ENCODE assay signal across 12 cellular contexts in genomic region chr12:109827566-109828550, GRCh38. TPM values are rescaled to one million over a fixed set of nuclear protein-coding genes. Genes with fewer than 3 reads are reported as not detected.
A peak's percentile ranks its signal among the peaks of the same experiment; 100 is the strongest.
DNase-seq lines count a peak whose midpoint lies in the region; ATAC-seq lines count a peak whose summit lies in the region.
"Had no signal": no experiment of that assay in that cellular context is flagged by ENCODE, and none has a peak within 500 bp of the region (broad histone marks: within the 10 kb centered on the region; RNA-seq: fewer than 3 reads in every experiment).

No MANE protein-coding gene starts in this region.

- H3K36me3 ChIP-seq in aorta (ENCODE audit: control insufficient read depth in 1 of 2, insufficient read depth in 2 of 2, low read length in 1 of 2), result no peaks in the 10 kb centered on the region

- no peak overlapping the region for H3K27ac Mint-ChIP-seq in activated naive CD8-positive, alpha-beta T cell treated with anti-CD3 and anti-CD28 coated beads, Interleukin-2, amount 10 ng/mL, durations not matched to agents 7 days and 5 days
- H3K27ac Mint-ChIP-seq in activated naive CD8-positive, alpha-beta T cell treated with anti-CD3 and anti-CD28 coated beads for 36 hours, result no peak overlapping the region
- H3K27ac Mint-ChIP-seq in activated CD4-positive, alpha-beta memory T cell treated with anti-CD3 and anti-CD28 coated beads, Interleukin-2, amount 10 ng/mL, durations not matched to agents 7 days and 5 days, result no peak overlapping the region
- H3K27ac Mint-ChIP-seq: HFFc6 had no signal

- peaks cover 12% of the 10 kb centered on the region for H3K27me3 Mint-ChIP-seq in activated naive CD8-positive, alpha-beta T cell treated with anti-CD3 and anti-CD28 coated beads, Interleukin-2, amount 10 ng/mL, durations not matched to agents 7 days and 5 days
- H3K27me3 Mint-ChIP-seq in activated naive CD8-positive, alpha-beta T cell treated with anti-CD3 and anti-CD28 coated beads for 36 hours, result peaks cover 8% of the 10 kb centered on the region
- H3K27me3 Mint-ChIP-seq in activated CD4-positive, alpha-beta memory T cell treated with anti-CD3 and anti-CD28 coated beads, Interleukin-2, amount 10 ng/mL, durations not matched to agents 7 days and 5 days, result peaks cover 23% of the 10 kb centered on the region

- CTCF ChIA-PET in activated CD4-positive, alpha-beta memory T cell treated with anti-CD3 and anti-CD28 coated beads, Interleukin-2, amount 10 ng/mL, durations not matched to agents 7 days and 5 days (lab: Charles Lee), result interaction anchor here (0.8 to 3.9 kb wide), 3 partner anchors 17 to 228 kb away, joined by 3 to 17 read pairs (median 15); no protein-coding TSS in a partner anchor

- H3K9me3 Mint-ChIP-seq in activated naive CD8-positive, alpha-beta T cell treated with anti-CD3 and anti-CD28 coated beads, Interleukin-2, amount 10 ng/mL, durations not matched to agents 7 days and 5 days, result no peaks in the 10 kb centered on the region
- H3K9me3 Mint-ChIP-seq in activated naive CD8-positive, alpha-beta T cell treated with anti-CD3 and anti-CD28 coated beads for 36 hours, result no peaks in the 10 kb centered on the region
- no peaks in the 10 kb centered on the region for H3K9me3 Mint-ChIP-seq in activated CD4-positive, alpha-beta memory T cell treated with anti-CD3 and anti-CD28 coated beads, Interleukin-2, amount 10 ng/mL, durations not matched to agents 7 days and 5 days
- H3K9me3 Mint-ChIP-seq: HFFc6 had no signal

- WGBS in aorta, 2 donors, result 79 to 82% methylated on average over 19 of the region's 19 CpGs

- H3K4me1 ChIP-seq in aorta (ENCODE audit: control insufficient read depth in 1 of 2, insufficient read depth in 2 of 2, low read length in 2 of 2), result no peaks in the 10 kb centered on the region

- H3K36me3 Mint-ChIP-seq in activated naive CD8-positive, alpha-beta T cell treated with anti-CD3 and anti-CD28 coated beads, Interleukin-2, amount 10 ng/mL, durations not matched to agents 7 days and 5 days, result no peaks in the 10 kb centered on the region
- H3K36me3 Mint-ChIP-seq in activated naive CD8-positive, alpha-beta T cell treated with anti-CD3 and anti-CD28 coated beads for 36 hours, result no peaks in the 10 kb centered on the region
- no peaks in the 10 kb centered on the region for H3K36me3 Mint-ChIP-seq in activated CD4-positive, alpha-beta memory T cell treated with anti-CD3 and anti-CD28 coated beads, Interleukin-2, amount 10 ng/mL, durations not matched to agents 7 days and 5 days (ENCODE audit: low read depth)

- peaks cover 13% of the 10 kb centered on the region for H3K4me1 Mint-ChIP-seq in activated naive CD8-positive, alpha-beta T cell treated with anti-CD3 and anti-CD28 coated beads, Interleukin-2, amount 10 ng/mL, durations not matched to agents 7 days and 5 days
- no peaks in the 10 kb centered on the region for H3K4me1 Mint-ChIP-seq in activated naive CD8-positive, alpha-beta T cell treated with anti-CD3 and anti-CD28 coated beads for 36 hours
- peaks cover 7% of the 10 kb centered on the region for H3K4me1 Mint-ChIP-seq in activated CD4-positive, alpha-beta memory T cell treated with anti-CD3 and anti-CD28 coated beads, Interleukin-2, amount 10 ng/mL, durations not matched to agents 7 days and 5 days

- no peaks in the 10 kb centered on the region for H3K27me3 ChIP-seq in aorta (ENCODE audit: control insufficient read depth in 1 of 2, insufficient read depth in 2 of 2, low read length in 1 of 2)

- ATAC-seq in activated naive CD8-positive, alpha-beta T cell treated with anti-CD3 and anti-CD28 coated beads, Interleukin-2, amount 10 ng/mL, durations not matched to agents 7 days and 5 days (ENCODE audit: low read depth), result peak; percentile 63
- ATAC-seq in esophagus mucosa (peak; percentile 14), aorta (ENCODE audit: low FRiP score) (peak; percentile 69)

- POLR2A ChIA-PET in activated naive CD8-positive, alpha-beta T cell treated with anti-CD3 and anti-CD28 coated beads, Interleukin-2, amount 10 ng/mL, durations not matched to agents 7 days and 5 days (lab: Charles Lee), result no interaction called here
- POLR2A ChIA-PET in activated CD4-positive, alpha-beta memory T cell treated with anti-CD3 and anti-CD28 coated beads, Interleukin-2, amount 10 ng/mL, durations not matched to agents 7 days and 5 days (lab: Charles Lee), result no interaction called here

- no peak overlapping the region for H3K4me3 ChIP-seq in aorta (ENCODE audit: low read length in 2 of 2)
- H3K4me3 ChIP-seq: SK-N-MC had no signal

- no peak for DNase-seq in activated naive CD8-positive, alpha-beta T cell treated with anti-CD3 and anti-CD28 coated beads, Interleukin-2, amount 10 ng/mL, durations not matched to agents 7 days and 5 days
- no peak for DNase-seq in activated naive CD8-positive, alpha-beta T cell treated with anti-CD3 and anti-CD28 coated beads for 36 hours
- peak; percentile 20 for DNase-seq in mucosa of gallbladder (ENCODE audit: low spot score)
- peak; percentile 79 to 88 for DNase-seq in aorta
- DNase-seq in activated CD4-positive, alpha-beta memory T cell treated with anti-CD3 and anti-CD28 coated beads, Interleukin-2, amount 10 ng/mL, durations not matched to agents 7 days and 5 days, result no peak
- no peak for DNase-seq in NCI-H187 treated with DMSO at 0.1 percent for 48 hours (lab: John Stamatoyannopoulos, UW)
- no peak for DNase-seq in NCI-H2107 (lab: John Stamatoyannopoulos, UW)
- DNase-seq: HFFc6; NCI-H2081 treated with DMSO at 0.1 percent for 48 hours; stimulated activated CD4-positive, alpha-beta T cell treated with anti-CD3 and anti-CD28 coated beads, Interleukin-1b, Interleukin-23, amount 100 ng/mL, for 48 hours had no signal

- H3K4me3 Mint-ChIP-seq in activated naive CD8-positive, alpha-beta T cell treated with anti-CD3 and anti-CD28 coated beads, Interleukin-2, amount 10 ng/mL, durations not matched to agents 7 days and 5 days, result no peak overlapping the region
- H3K4me3 Mint-ChIP-seq in activated naive CD8-positive, alpha-beta T cell treated with anti-CD3 and anti-CD28 coated beads for 36 hours, result no peak overlapping the region
- H3K4me3 Mint-ChIP-seq in activated CD4-positive, alpha-beta memory T cell treated with anti-CD3 and anti-CD28 coated beads, Interleukin-2, amount 10 ng/mL, durations not matched to agents 7 days and 5 days, result no peak overlapping the region
- H3K4me3 Mint-ChIP-seq: HFFc6 had no signal

- no peak overlapping the region for H3K27ac ChIP-seq in aorta (ENCODE audit: low read depth in 1 of 2, low read length in 2 of 2)
- H3K27ac ChIP-seq: SK-N-MC had no signal

- intact Hi-C loops in aorta (cut with DNase I), result no loop called here

- H3K9me3 ChIP-seq in aorta (ENCODE audit: control insufficient read depth, low read length), result no peaks in the 10 kb centered on the region

RNA-seq across cellular contexts. Expression of gene TRPV4, which starts 5.3 kb away (rescaled TPM):
- not detected for total RNA-seq in activated naive CD8-positive, alpha-beta T cell treated with anti-CD3 and anti-CD28 coated beads, Interleukin-2, amount 10 ng/mL, durations not matched to agents 7 days and 5 days
- total RNA-seq in activated naive CD8-positive, alpha-beta T cell treated with anti-CD3 and anti-CD28 coated beads for 36 hours, result not detected
- total RNA-seq in esophagus mucosa, result 7.3 TPM
- total RNA-seq in mucosa of gallbladder, result 2.1 TPM
- total RNA-seq in aorta, result 1 to 10 TPM; 2.5 to 3.9 TPM
- 1 to 10 TPM in 1 of 2 donors, under 1 TPM in 1; 0.08 to 1.3 TPM for polyA plus RNA-seq in aorta
- total RNA-seq in activated CD4-positive, alpha-beta memory T cell treated with anti-CD3 and anti-CD28 coated beads, Interleukin-2, amount 10 ng/mL, durations not matched to agents 7 days and 5 days, result not detected

RNA-seq across cellular contexts. Expression of gene GLTP, which starts 52.5 kb away (rescaled TPM):
- total RNA-seq in activated naive CD8-positive, alpha-beta T cell treated with anti-CD3 and anti-CD28 coated beads, Interleukin-2, amount 10 ng/mL, durations not matched to agents 7 days and 5 days, result 10 to 100 TPM; 18.3 to 20.2 TPM
- total RNA-seq in activated naive CD8-positive, alpha-beta T cell treated with anti-CD3 and anti-CD28 coated beads for 36 hours, result 10 to 100 TPM; 31.5 to 32.4 TPM
- 362 TPM for total RNA-seq in esophagus mucosa
- 28.2 TPM for total RNA-seq in mucosa of gallbladder
- 10 to 100 TPM; 38.4 to 38.6 TPM for total RNA-seq in aorta
- polyA plus RNA-seq in aorta, result 10 to 100 TPM; 25.4 to 31.7 TPM
- 10 to 100 TPM; 22.2 to 23.8 TPM for total RNA-seq in activated CD4-positive, alpha-beta memory T cell treated with anti-CD3 and anti-CD28 coated beads, Interleukin-2, amount 10 ng/mL, durations not matched to agents 7 days and 5 days

Comparison
In these comparisons a context has a peak if more than half of its experiments do, and no peak if none do; other contexts are left out.
1. ATAC-seq: peak in every context shown above with its lines; median percentile 69 in aorta; 63 in activated naive CD8-positive, alpha-beta T cell treated with anti-CD3 and anti-CD28 coated beads, Interleukin-2, amount 10 ng/mL, durations not matched to agents 7 days and 5 days; 14 in esophagus mucosa.
2. DNase-seq: peak in mucosa of gallbladder (single experiment) and aorta (2 of 2); none in activated naive CD8-positive, alpha-beta T cell treated with anti-CD3 and anti-CD28 coated beads, Interleukin-2, amount 10 ng/mL, durations not matched to agents 7 days and 5 days (single experiment), activated naive CD8-positive, alpha-beta T cell treated with anti-CD3 and anti-CD28 coated beads for 36 hours (single experiment), activated CD4-positive, alpha-beta memory T cell treated with anti-CD3 and anti-CD28 coated beads, Interleukin-2, amount 10 ng/mL, durations not matched to agents 7 days and 5 days (single experiment), NCI-H187 treated with DMSO at 0.1 percent for 48 hours (single experiment) and NCI-H2107 (single experiment).